Comparison of ENCODE assay signal across 7 cellular contexts in genomic region chr14:102776761-102777710, GRCh38. TPM values are rescaled to one million over a fixed set of nuclear protein-coding genes. Genes with fewer than 3 reads are reported as not detected.
A peak's percentile ranks its signal among the peaks of the same experiment; 100 is the strongest.
DNase-seq lines count a peak whose midpoint lies in the region; ATAC-seq and TF ChIP-seq lines count a peak whose summit lies in the region.

TSS of gene TRAF3 (plus strand) at chr14:102777449. CDS start at chr14:102870202, 92,753 bp downstream.

- no peaks in the 10 kb centered on the region for H3K36me3 Mint-ChIP-seq in mesothelial cell of epicardium

- peak within 1 kb of the TSS; percentile 85 for H3K9ac ChIP-seq in endocrine pancreas (ENCODE audit: control insufficient read depth, insufficient read depth, low read length)

- H3K27ac Mint-ChIP-seq in mesothelial cell of epicardium, result peak within 1 kb of the TSS; percentile 97

- TF ChIP-seq CTCF in mesothelial cell of epicardium (IDR thresholded peaks at IDR 0.05; ENCODE audit: unreplicated experiment), result no peak

- no peaks in the 10 kb centered on the region for H3K27me3 Mint-ChIP-seq in mesothelial cell of epicardium (ENCODE audit: low read depth)

- peak; percentile 79 for DNase-seq in NCI-H748 (lab: John Stamatoyannopoulos, UW; ENCODE audit: unreplicated experiment)
- DNase-seq in activated CD8-positive, alpha-beta memory T cell treated with anti-CD3 and anti-CD28 coated beads, Interleukin-2, amount 50 U/mL, for 1 hour (ENCODE audit: extremely low read depth), result peak; percentile 50
- peak; percentile 59 to 74 for DNase-seq in mesothelial cell of epicardium (ENCODE audit: low spot score in 2 of 2, unreplicated experiment in 2 of 2)
- DNase-seq in stimulated activated CD8-positive, alpha-beta memory T cell treated with anti-CD3 and anti-CD28 coated beads, Interleukin-15, amount 100 ng/mL, for 4 hours (ENCODE audit: low read depth in 2 of 2), result peak; percentile 69 to 82

- peak; percentile 63 for ATAC-seq in HG02642 (IDR thresholded peaks at IDR 0.05; ENCODE audit: poor library complexity, unreplicated experiment)

- H3K4me1 Mint-ChIP-seq in mesothelial cell of epicardium, result peaks cover 30% of the 10 kb centered on the region

- H3K4me3 Mint-ChIP-seq in mesothelial cell of epicardium, result peak within 1 kb of the TSS; percentile 79

- peak within 1 kb of the TSS; percentile 95 for H3K4me3 ChIP-seq in endocrine pancreas (ENCODE audit: control insufficient read depth, insufficient read depth, low read length)

- peak; percentile 75 for TF ChIP-seq POLR2A in GM15510 (IDR thresholded peaks at IDR 0.05; ENCODE audit: borderline replicate concordance, extremely low read depth, insufficient read length)

- H3K4me1 ChIP-seq in endocrine pancreas (ENCODE audit: control insufficient read depth, insufficient read depth, low read length), result peaks cover 9% of the 10 kb centered on the region

- no peaks in the 10 kb centered on the region for H3K36me3 ChIP-seq in endocrine pancreas (ENCODE audit: control insufficient read depth, insufficient read depth, low read length)

- H3K27me3 ChIP-seq in endocrine pancreas (ENCODE audit: control insufficient read depth, insufficient read depth, low read length), result no peaks in the 10 kb centered on the region

- no peaks in the 10 kb centered on the region for H3K9me3 Mint-ChIP-seq in mesothelial cell of epicardium

- no peaks in the 10 kb centered on the region for H3K9me3 ChIP-seq in endocrine pancreas (ENCODE audit: control insufficient read depth, low read length)

RNA-seq across cellular contexts. Expression of gene TRAF3, which starts in this region (rescaled TPM):
- 26.4 to 26.9 TPM (median 26.5 TPM) in 3 replicates for total RNA-seq in mesothelial cell of epicardium

Comparison
In these comparisons a context has a peak if more than half of its experiments do, and no peak if none do; other contexts are left out.
1. Peak in every context shown above with its lines: DNase-seq, ATAC-seq and H3K4me3 ChIP-seq.